ENCODE assay signal across 1 cellular context in the genomic region with DNA sequence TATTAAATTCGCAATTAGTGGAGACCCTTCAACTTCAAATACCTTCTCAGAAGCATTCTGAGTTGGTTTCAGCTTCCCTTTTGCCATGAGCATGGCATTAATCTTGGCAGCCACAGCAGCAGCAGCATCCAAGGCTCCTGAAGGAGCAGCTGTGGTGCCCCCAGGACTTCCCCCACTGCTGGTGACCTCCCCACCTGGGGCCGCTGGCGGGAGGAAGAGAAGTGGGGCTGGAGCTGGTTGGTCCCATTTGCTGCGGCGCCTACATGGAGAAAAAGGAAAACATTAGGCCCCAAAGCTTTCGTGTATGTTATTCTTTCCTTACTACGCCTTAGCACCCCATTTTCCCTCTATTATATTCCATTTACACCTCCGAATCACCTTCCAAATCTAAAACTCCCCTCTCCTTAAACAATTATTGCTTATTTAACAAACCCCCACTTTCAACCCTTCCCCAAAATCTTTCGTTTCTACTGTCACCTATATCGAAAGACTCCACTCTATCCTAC.
TF ChIP-seq lines count a peak whose summit lies in the region.

No MANE protein-coding gene starts in this region.

TF ChIP-seq in GM23338, 12 proteins besides CTCF, POLR2A, EP300 and RAD21 (continued from another document):
- TF ChIP-seq, protein P1, sequence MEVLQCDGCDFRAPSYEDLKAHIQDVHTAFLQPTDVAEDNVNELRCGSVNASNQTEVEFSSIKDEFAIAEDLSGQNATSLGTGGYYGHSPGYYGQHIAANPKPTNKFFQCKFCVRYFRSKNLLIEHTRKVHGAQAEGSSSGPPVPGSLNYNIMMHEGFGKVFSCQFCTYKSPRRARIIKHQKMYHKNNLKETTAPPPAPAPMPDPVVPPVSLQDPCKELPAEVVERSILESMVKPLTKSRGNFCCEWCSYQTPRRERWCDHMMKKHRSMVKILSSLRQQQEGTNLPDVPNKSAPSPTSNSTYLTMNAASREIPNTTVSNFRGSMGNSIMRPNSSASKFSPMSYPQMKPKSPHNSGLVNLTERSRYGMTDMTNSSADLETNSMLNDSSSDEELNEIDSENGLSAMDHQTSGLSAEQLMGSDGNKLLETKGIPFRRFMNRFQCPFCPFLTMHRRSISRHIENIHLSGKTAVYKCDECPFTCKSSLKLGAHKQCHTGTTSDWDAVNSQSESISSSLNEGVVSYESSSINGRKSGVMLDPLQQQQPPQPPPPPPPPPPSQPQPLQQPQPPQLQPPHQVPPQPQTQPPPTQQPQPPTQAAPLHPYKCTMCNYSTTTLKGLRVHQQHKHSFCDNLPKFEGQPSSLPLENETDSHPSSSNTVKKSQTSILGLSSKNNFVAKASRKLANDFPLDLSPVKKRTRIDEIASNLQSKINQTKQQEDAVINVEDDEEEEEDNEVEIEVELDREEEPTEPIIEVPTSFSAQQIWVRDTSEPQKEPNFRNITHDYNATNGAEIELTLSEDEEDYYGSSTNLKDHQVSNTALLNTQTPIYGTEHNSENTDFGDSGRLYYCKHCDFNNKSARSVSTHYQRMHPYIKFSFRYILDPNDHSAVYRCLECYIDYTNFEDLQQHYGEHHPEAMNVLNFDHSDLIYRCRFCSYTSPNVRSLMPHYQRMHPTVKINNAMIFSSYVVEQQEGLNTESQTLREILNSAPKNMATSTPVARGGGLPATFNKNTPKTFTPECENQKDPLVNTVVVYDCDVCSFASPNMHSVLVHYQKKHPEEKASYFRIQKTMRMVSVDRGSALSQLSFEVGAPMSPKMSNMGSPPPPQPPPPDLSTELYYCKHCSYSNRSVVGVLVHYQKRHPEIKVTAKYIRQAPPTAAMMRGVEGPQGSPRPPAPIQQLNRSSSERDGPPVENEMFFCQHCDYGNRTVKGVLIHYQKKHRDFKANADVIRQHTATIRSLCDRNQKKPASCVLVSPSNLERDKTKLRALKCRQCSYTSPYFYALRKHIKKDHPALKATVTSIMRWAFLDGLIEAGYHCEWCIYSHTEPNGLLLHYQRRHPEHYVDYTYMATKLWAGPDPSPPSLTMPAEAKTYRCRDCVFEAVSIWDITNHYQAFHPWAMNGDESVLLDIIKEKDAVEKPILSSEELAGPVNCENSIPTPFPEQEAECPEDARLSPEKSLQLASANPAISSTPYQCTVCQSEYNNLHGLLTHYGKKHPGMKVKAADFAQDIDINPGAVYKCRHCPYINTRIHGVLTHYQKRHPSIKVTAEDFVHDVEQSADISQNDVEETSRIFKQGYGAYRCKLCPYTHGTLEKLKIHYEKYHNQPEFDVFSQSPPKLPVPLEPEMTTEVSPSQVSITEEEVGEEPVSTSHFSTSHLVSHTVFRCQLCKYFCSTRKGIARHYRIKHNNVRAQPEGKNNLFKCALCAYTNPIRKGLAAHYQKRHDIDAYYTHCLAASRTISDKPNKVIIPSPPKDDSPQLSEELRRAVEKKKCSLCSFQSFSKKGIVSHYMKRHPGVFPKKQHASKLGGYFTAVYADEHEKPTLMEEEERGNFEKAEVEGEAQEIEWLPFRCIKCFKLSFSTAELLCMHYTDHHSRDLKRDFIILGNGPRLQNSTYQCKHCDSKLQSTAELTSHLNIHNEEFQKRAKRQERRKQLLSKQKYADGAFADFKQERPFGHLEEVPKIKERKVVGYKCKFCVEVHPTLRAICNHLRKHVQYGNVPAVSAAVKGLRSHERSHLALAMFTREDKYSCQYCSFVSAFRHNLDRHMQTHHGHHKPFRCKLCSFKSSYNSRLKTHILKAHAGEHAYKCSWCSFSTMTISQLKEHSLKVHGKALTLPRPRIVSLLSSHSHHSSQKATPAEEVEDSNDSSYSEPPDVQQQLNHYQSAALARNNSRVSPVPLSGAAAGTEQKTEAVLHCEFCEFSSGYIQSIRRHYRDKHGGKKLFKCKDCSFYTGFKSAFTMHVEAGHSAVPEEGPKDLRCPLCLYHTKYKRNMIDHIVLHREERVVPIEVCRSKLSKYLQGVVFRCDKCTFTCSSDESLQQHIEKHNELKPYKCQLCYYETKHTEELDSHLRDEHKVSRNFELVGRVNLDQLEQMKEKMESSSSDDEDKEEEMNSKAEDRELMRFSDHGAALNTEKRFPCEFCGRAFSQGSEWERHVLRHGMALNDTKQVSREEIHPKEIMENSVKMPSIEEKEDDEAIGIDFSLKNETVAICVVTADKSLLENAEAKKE (CRISPR knock-in tag; IDR thresholded peaks at IDR 0.05): no peak
- TF ChIP-seq ZNF114 (CRISPR knock-in tag; IDR thresholded peaks at IDR 0.05) (no peak), EZH2 (IDR thresholded peaks at IDR 0.05; ENCODE audit: low read depth, unreplicated experiment) (no peak), NANOG (IDR thresholded peaks at IDR 0.05; ENCODE audit: borderline replicate concordance) (no peak)
- TF ChIP-seq, protein P2, sequence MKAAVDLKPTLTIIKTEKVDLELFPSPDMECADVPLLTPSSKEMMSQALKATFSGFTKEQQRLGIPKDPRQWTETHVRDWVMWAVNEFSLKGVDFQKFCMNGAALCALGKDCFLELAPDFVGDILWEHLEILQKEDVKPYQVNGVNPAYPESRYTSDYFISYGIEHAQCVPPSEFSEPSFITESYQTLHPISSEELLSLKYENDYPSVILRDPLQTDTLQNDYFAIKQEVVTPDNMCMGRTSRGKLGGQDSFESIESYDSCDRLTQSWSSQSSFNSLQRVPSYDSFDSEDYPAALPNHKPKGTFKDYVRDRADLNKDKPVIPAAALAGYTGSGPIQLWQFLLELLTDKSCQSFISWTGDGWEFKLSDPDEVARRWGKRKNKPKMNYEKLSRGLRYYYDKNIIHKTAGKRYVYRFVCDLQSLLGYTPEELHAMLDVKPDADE (IDR thresholded peaks at IDR 0.05): no peak
